ENCODE assay signal across 33 cellular contexts in the genomic region with DNA sequence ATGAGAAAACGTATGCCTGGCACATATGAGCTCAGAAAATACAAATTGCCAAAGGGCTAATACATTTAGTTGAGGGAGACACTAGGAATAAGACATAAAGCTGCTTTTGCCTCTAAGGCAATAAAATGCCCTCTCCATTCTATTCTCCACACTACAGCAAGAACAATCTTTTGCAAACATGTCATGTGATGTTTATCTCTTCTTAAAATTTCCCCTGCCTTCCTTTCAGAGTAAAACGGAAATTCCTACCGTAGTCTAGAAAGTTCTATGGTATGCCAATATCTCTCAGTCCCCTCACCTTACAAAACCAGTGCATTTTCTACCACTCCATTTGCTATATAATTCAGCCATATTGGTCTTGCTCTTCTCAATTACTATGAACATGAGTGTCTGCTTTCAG. TPM values are rescaled to one million over a fixed set of nuclear protein-coding genes. Genes with fewer than 3 reads are reported as not detected.
"Had no signal": no experiment of that assay in that cellular context is flagged by ENCODE, and none has a peak within 500 bp of the region (broad histone marks: within the 10 kb centered on the region; RNA-seq: fewer than 3 reads in every experiment).

No MANE protein-coding gene starts in this region.

- H3K4me3 Mint-ChIP-seq: activated CD4-positive, alpha-beta memory T cell treated with anti-CD3 and anti-CD28 coated beads for 36 hours; activated CD4-positive, alpha-beta T cell treated with anti-CD3 and anti-CD28 coated beads, Interleukin-2, amount 10 ng/mL, durations not matched to agents 24 days and 14 days; activated T-helper 17 cell treated with anti-CD3 and anti-CD28 coated beads, Interleukin-2, amount 50 U/mL, for 72 hours; endodermal cell; mesothelial cell of epicardium; naive B cell; neural crest cell; stimulated activated naive B cell treated with anti-CD40 and anti-IgM and Interleukin-4, amounts not matched to agents 10 μg/mL and 1 μg/mL and 100 μg/mL, for 72 hours had no signal

- H3K4me1 Mint-ChIP-seq: naive B cell had no signal

- H3K27ac ChIP-seq: brain microvascular endothelial cell, esophagus squamous epithelium, gastrocnemius medialis, hepatocyte, right atrium auricular region, stomach, suprapubic skin, tibial artery, WERI-Rb-1 had no signal

- H3K36me3 Mint-ChIP-seq: activated CD4-positive, alpha-beta memory T cell treated with anti-CD3 and anti-CD28 coated beads for 36 hours; naive B cell had no signal

- H3K36me3 ChIP-seq: brain microvascular endothelial cell, esophagus squamous epithelium, gastrocnemius medialis, right atrium auricular region, stomach, suprapubic skin, tibial artery, WERI-Rb-1 had no signal

- H3K27me3 ChIP-seq: brain microvascular endothelial cell, gastrocnemius medialis, hepatocyte, right atrium auricular region, suprapubic skin, tibial artery had no signal

- H3K9me3 Mint-ChIP-seq: activated CD4-positive, alpha-beta memory T cell treated with anti-CD3 and anti-CD28 coated beads for 36 hours; activated CD4-positive, alpha-beta T cell treated with anti-CD3 and anti-CD28 coated beads, Interleukin-2, amount 10 ng/mL, durations not matched to agents 24 days and 14 days; activated T-helper 17 cell treated with anti-CD3 and anti-CD28 coated beads, Interleukin-2, amount 50 U/mL, for 72 hours had no signal

- H3K27me3 Mint-ChIP-seq: activated T-helper 17 cell treated with anti-CD3 and anti-CD28 coated beads, Interleukin-2, amount 50 U/mL, for 72 hours had no signal

- H3K79me2 ChIP-seq: hepatocyte had no signal

- H2AFZ ChIP-seq: hepatocyte had no signal

- H3K9me3 ChIP-seq: esophagus squamous epithelium, gastrocnemius medialis, right atrium auricular region, stomach, suprapubic skin, tibial artery had no signal

- H3K4me3 ChIP-seq: esophagus squamous epithelium, gastrocnemius medialis, hepatocyte, right atrium auricular region, smooth muscle cell, stomach, suprapubic skin, tibial artery had no signal

- DNase-seq: activated CD4-positive, alpha-beta memory T cell treated with anti-CD3 and anti-CD28 coated beads for 36 hours; activated CD4-positive, alpha-beta T cell treated with anti-CD3 and anti-CD28 coated beads, Interleukin-2, amount 10 ng/mL, durations not matched to agents 24 days and 14 days; activated CD8-positive, alpha-beta memory T cell treated with anti-CD3 and anti-CD28 coated beads, Interleukin-2, amount 50 U/mL, for 4 hours; activated gamma-delta T cell treated with Interleukin-2 at 50 U/mL for 16 hours; activated naive CD4-positive, alpha-beta T cell treated with anti-CD3 and anti-CD28 coated beads, Interleukin-2, amount 50 U/mL, for 16 hours; activated T-cell treated with anti-CD3 and anti-CD28 coated beads, Interleukin-2, amount 50 U/mL, for 1 hour; amniotic stem cell; brain microvascular endothelial cell; endodermal cell; esophagus squamous epithelium; gastrocnemius medialis; left cardiac atrium; left ventricle myocardium superior; naive B cell; nucleus accumbens; stimulated activated CD4-positive, alpha-beta T cell treated with anti-CD3 and anti-CD28 coated beads, Interleukin-1b, Interleukin-23, amount 100 ng/mL, for 48 hours; stimulated activated CD4-positive, alpha-beta T cell treated with anti-CD3 and anti-CD28 coated beads, Interleukin-4, amount 100 ng/mL, for 4 hours; stimulated activated naive B cell treated with anti-CD40 and anti-IgM and Interleukin-4, amounts not matched to agents 10 μg/mL and 1 μg/mL and 100 μg/mL, for 72 hours; stomach; tibial artery; WERI-Rb-1 had no signal

- H3K27ac Mint-ChIP-seq: activated CD4-positive, alpha-beta memory T cell treated with anti-CD3 and anti-CD28 coated beads for 36 hours; activated CD4-positive, alpha-beta T cell treated with anti-CD3 and anti-CD28 coated beads, Interleukin-2, amount 10 ng/mL, durations not matched to agents 24 days and 14 days; activated T-helper 17 cell treated with anti-CD3 and anti-CD28 coated beads, Interleukin-2, amount 50 U/mL, for 72 hours; endodermal cell; mesothelial cell of epicardium; naive B cell; stimulated activated naive B cell treated with anti-CD40 and anti-IgM and Interleukin-4, amounts not matched to agents 10 μg/mL and 1 μg/mL and 100 μg/mL, for 72 hours had no signal

- H3K4me2 ChIP-seq: hepatocyte, smooth muscle cell had no signal

- H3K4me1 ChIP-seq: esophagus squamous epithelium, gastrocnemius medialis, right atrium auricular region, stomach, suprapubic skin had no signal

RNA-seq across cellular contexts. Expression of gene STARD6, which starts 33.2 kb away (rescaled TPM):
- total RNA-seq: activated CD4-positive, alpha-beta memory T cell treated with anti-CD3 and anti-CD28 coated beads for 36 hours; activated CD4-positive, alpha-beta T cell treated with anti-CD3 and anti-CD28 coated beads, Interleukin-2, amount 10 ng/mL, durations not matched to agents 24 days and 14 days; astrocyte; cardiac septum; chondrocyte; endodermal cell; esophagus squamous epithelium; gastrocnemius medialis; hepatocyte; left cardiac atrium; left ventricle myocardium superior; mesothelial cell of epicardium; right atrium auricular region; smooth muscle cell; stomach; suprapubic skin; T-helper 1 cell treated with Interleukin-12 subunit alpha and Interleukin-12 subunit beta and Interleukin-4 antibody, amounts not matched to agents 30 ng/mL and 1 ng/mL, for 36 hours; ureter had no signal
- polyA plus RNA-seq: smooth muscle cell, stomach had no signal
